In genomic region chr10:99654390-99654789, GRCh38 we compare ENCODE assay signal across 18 cellular contexts.
"Had no signal": no experiment of that assay in that cellular context is flagged by ENCODE, and none has a peak within 500 bp of the region (broad histone marks: within the 10 kb centered on the region; RNA-seq: fewer than 3 reads in every experiment).

No MANE protein-coding gene starts in this region.

- ATAC-seq: naive thymus-derived CD4-positive, alpha-beta T cell had no signal

- H3K79me2 ChIP-seq: hepatocyte had no signal

- H3K4me2 ChIP-seq: hepatocyte had no signal

- H3K36me3 ChIP-seq: esophagus muscularis mucosa, right atrium auricular region, sigmoid colon, tibial artery had no signal

- FAIRE-seq: endothelial cell of umbilical vein had no signal

- H3K9me3 ChIP-seq: esophagus muscularis mucosa, right atrium auricular region, sigmoid colon, tibial artery had no signal

- H3K4me3 ChIP-seq: coronary artery, esophagus muscularis mucosa, hepatocyte, right atrium auricular region, sigmoid colon, skin epidermis, tibial artery had no signal

- H2AFZ ChIP-seq: hepatocyte had no signal

- H3K27ac ChIP-seq: coronary artery, esophagus muscularis mucosa, hepatocyte, right atrium auricular region, sigmoid colon, tibial artery had no signal

- DNase-seq: effector CD4-positive, alpha-beta T cell; endodermal cell; foreskin fibroblast; head of caudate nucleus; kidney glomerular epithelial cell; naive thymus-derived CD4-positive, alpha-beta T cell; nephron progenitor cell; posterior cingulate gyrus; sigmoid colon; stimulated activated CD4-positive, alpha-beta T cell treated with anti-CD3 and anti-CD28 coated beads, Interleukin-2, amount 100 ng/mL, for 48 hours; stimulated activated naive CD4-positive, alpha-beta T cell treated with Interleukin-2 at 50 U/mL for 16 hours; tibial artery had no signal

- H3K27me3 ChIP-seq: hepatocyte, right atrium auricular region, sigmoid colon, tibial artery had no signal
